Comparison of ENCODE assay signal across 27 cellular contexts in genomic region chr1:15014521-15014920, GRCh38.
DNase-seq lines count a peak whose midpoint lies in the region; FAIRE-seq and TF ChIP-seq lines count a peak whose summit lies in the region.
"Had no signal": no experiment of that assay in that cellular context is flagged by ENCODE, and none has a peak within 500 bp of the region (broad histone marks: within the 10 kb centered on the region; RNA-seq: fewer than 3 reads in every experiment).

No MANE protein-coding gene starts in this region.

- H3K27me3 ChIP-seq in astrocyte (ENCODE audit: insufficient read depth, low read length) = no peaks in the 10 kb centered on the region
- H3K27me3 ChIP-seq: colonic mucosa, tibial artery, vagina had no signal

- FAIRE-seq in astrocyte (lab: Jason Lieb, UNC) (no peak), D721Med (lab: Jason Lieb, UNC) (no peak)
- FAIRE-seq: G401.6 had no signal

- H3K27ac ChIP-seq in astrocyte (ENCODE audit: low read depth, low read length) = no peak overlapping the region
- H3K27ac ChIP-seq: colonic mucosa, epithelial cell of prostate, KMS-11, tibial artery, vagina had no signal

- H3K27me3 Mint-ChIP-seq in astrocyte (ENCODE audit: low read depth, unreplicated experiment) (peaks cover 2% of the 10 kb centered on the region), mesothelial cell of epicardium (ENCODE audit: low read depth) (no peaks in the 10 kb centered on the region)
- H3K27me3 Mint-ChIP-seq: activated CD4-positive, alpha-beta memory T cell treated with anti-CD3 and anti-CD28 coated beads, Interleukin-2, amount 10 ng/mL, durations not matched to agents 7 days and 5 days; memory B cell had no signal

- no peak overlapping the region for H2AFZ ChIP-seq in astrocyte (ENCODE audit: low read depth, low read length)

- H3K4me3 ChIP-seq in astrocyte (ENCODE audit: insufficient read depth, low read depth, low read length) = no peak overlapping the region
- H3K4me3 ChIP-seq: colonic mucosa, tibial artery, vagina had no signal

- H4K20me1 ChIP-seq in astrocyte (ENCODE audit: insufficient read depth, low read length) = peaks cover 12% of the 10 kb centered on the region

- no peaks in the 10 kb centered on the region for H3K36me3 ChIP-seq in astrocyte (ENCODE audit: insufficient read depth, low read length)
- H3K36me3 ChIP-seq: colonic mucosa, tibial artery, vagina had no signal

- H3K9me3 ChIP-seq in astrocyte (ENCODE audit: insufficient read depth, low read depth, low read length) = no peaks in the 10 kb centered on the region
- H3K9me3 ChIP-seq: colonic mucosa, vagina had no signal

- no peaks in the 10 kb centered on the region for H3K4me1 Mint-ChIP-seq in astrocyte (ENCODE audit: low read depth, unreplicated experiment)
- peaks cover 7% of the 10 kb centered on the region for H3K4me1 Mint-ChIP-seq in mesothelial cell of epicardium
- H3K4me1 Mint-ChIP-seq: activated CD4-positive, alpha-beta memory T cell treated with anti-CD3 and anti-CD28 coated beads, Interleukin-2, amount 10 ng/mL, durations not matched to agents 7 days and 5 days; memory B cell had no signal

- H3K27ac Mint-ChIP-seq in astrocyte (ENCODE audit: unreplicated experiment) = no peak overlapping the region
- H3K27ac Mint-ChIP-seq in mesothelial cell of epicardium = peak overlapping the region; percentile 47
- H3K27ac Mint-ChIP-seq: activated CD4-positive, alpha-beta memory T cell treated with anti-CD3 and anti-CD28 coated beads, Interleukin-2, amount 10 ng/mL, durations not matched to agents 7 days and 5 days; activated naive CD4-positive, alpha-beta T cell treated with anti-CD3 and anti-CD28 coated beads for 36 hours; memory B cell had no signal

- H3K4me2 ChIP-seq in astrocyte (ENCODE audit: low read length) = no peak overlapping the region
- H3K4me2 ChIP-seq: KMS-11 had no signal

- H3K9me3 Mint-ChIP-seq in astrocyte (ENCODE audit: unreplicated experiment) (peaks cover 6% of the 10 kb centered on the region), mesothelial cell of epicardium (peaks cover 10% of the 10 kb centered on the region)
- H3K9me3 Mint-ChIP-seq: activated CD4-positive, alpha-beta memory T cell treated with anti-CD3 and anti-CD28 coated beads, Interleukin-2, amount 10 ng/mL, durations not matched to agents 7 days and 5 days; activated naive CD4-positive, alpha-beta T cell treated with anti-CD3 and anti-CD28 coated beads for 36 hours had no signal

- H3K4me3 Mint-ChIP-seq in astrocyte (ENCODE audit: unreplicated experiment) = no peak overlapping the region
- H3K4me3 Mint-ChIP-seq in mesothelial cell of epicardium = no peak overlapping the region
- H3K4me3 Mint-ChIP-seq: activated CD4-positive, alpha-beta memory T cell treated with anti-CD3 and anti-CD28 coated beads, Interleukin-2, amount 10 ng/mL, durations not matched to agents 7 days and 5 days; activated naive CD4-positive, alpha-beta T cell treated with anti-CD3 and anti-CD28 coated beads for 36 hours; memory B cell had no signal

- peak; percentile 87 for DNase-seq in DMS 273 (lab: John Stamatoyannopoulos, UW; ENCODE audit: unreplicated experiment)
- DNase-seq in M059J (ENCODE audit: low read depth) = peak; percentile 63
- DNase-seq in astrocyte (ENCODE audit: low read depth) = peak; percentile 17
- DNase-seq in mesothelial cell of epicardium (ENCODE audit: low spot score in 2 of 2, unreplicated experiment in 2 of 2) = no peak
- no peak for DNase-seq in DMS153 (lab: John Stamatoyannopoulos, UW)
- DNase-seq in stimulated activated CD4-positive, alpha-beta T cell treated with anti-CD3 and anti-CD28 coated beads, Interleukin-12 subunit alpha, Interleukin-12 subunit beta, amount 100 ng/mL, for 4 hours = no peak
- DNase-seq in D721Med (ENCODE audit: insufficient read length, low spot score) = no peak
- no peak for DNase-seq in activated CD4-positive, alpha-beta T cell treated with anti-CD3 and anti-CD28 coated beads, Interleukin-2, amount 50 U/mL, for 48 hours
- DNase-seq: ACHN; activated CD4-positive, alpha-beta memory T cell treated with anti-CD3 and anti-CD28 coated beads, Interleukin-2, amount 10 ng/mL, durations not matched to agents 7 days and 5 days; activated CD4-positive, CD25-positive, alpha-beta regulatory T cell treated with anti-CD3 and anti-CD28 coated beads, Interleukin-2, amount 50 U/mL, for 72 hours; activated CD8-positive, alpha-beta memory T cell treated with anti-CD3 and anti-CD28 coated beads, Interleukin-2, amount 50 U/mL, for 4 hours; activated naive CD4-positive, alpha-beta T cell treated with anti-CD3 and anti-CD28 coated beads for 36 hours; colonic mucosa; DMS53; effector CD8-positive, alpha-beta T cell; NCI-H1436 treated with DMSO at 0.1 percent for 48 hours; NCI-H510A; right cardiac atrium; stimulated activated CD4-positive, alpha-beta T cell treated with anti-CD3 and anti-CD28 coated beads, Interleukin-2, amount 100 ng/mL, for 48 hours; T-helper 2 cell; tibial artery had no signal

- H3K36me3 Mint-ChIP-seq in astrocyte (ENCODE audit: low read depth, unreplicated experiment) (no peaks in the 10 kb centered on the region), mesothelial cell of epicardium (peaks cover 9% of the 10 kb centered on the region)
- H3K36me3 Mint-ChIP-seq: memory B cell had no signal

- no peaks in the 10 kb centered on the region for H3K4me1 ChIP-seq in astrocyte (ENCODE audit: insufficient read depth, low read length)
- H3K4me1 ChIP-seq: colonic mucosa, vagina had no signal

- no peak overlapping the region for H3K9ac ChIP-seq in astrocyte (ENCODE audit: low read length)
- H3K9ac ChIP-seq: KMS-11 had no signal

- TF ChIP-seq CTCF in astrocyte (IDR thresholded peaks at IDR 0.05; ENCODE audit: insufficient read depth, low read depth, low read length) = no peak
- TF ChIP-seq CTCF in mesothelial cell of epicardium (IDR thresholded peaks at IDR 0.05; ENCODE audit: unreplicated experiment) = no peak
- no peak for TF ChIP-seq CTCF in D721Med (IDR thresholded peaks at IDR 0.05; ENCODE audit: insufficient read depth, missing control alignments)

- no peaks in the 10 kb centered on the region for H3K79me2 ChIP-seq in astrocyte (ENCODE audit: insufficient read depth, low read length)

Comparison
In these comparisons a context has a peak if more than half of its experiments do, and no peak if none do; other contexts are left out.
1. DNase-seq: peak in DMS 273 (single experiment), M059J (single experiment) and astrocyte (single experiment); none in mesothelial cell of epicardium (0 of 2), DMS153 (single experiment), stimulated activated CD4-positive, alpha-beta T cell treated with anti-CD3 and anti-CD28 coated beads, Interleukin-12 subunit alpha, Interleukin-12 subunit beta, amount 100 ng/mL, for 4 hours (single experiment), D721Med (single experiment) and activated CD4-positive, alpha-beta T cell treated with anti-CD3 and anti-CD28 coated beads, Interleukin-2, amount 50 U/mL, for 48 hours (0 of 2).